ENCODE assay signal across 8 cellular contexts in the genomic region with DNA sequence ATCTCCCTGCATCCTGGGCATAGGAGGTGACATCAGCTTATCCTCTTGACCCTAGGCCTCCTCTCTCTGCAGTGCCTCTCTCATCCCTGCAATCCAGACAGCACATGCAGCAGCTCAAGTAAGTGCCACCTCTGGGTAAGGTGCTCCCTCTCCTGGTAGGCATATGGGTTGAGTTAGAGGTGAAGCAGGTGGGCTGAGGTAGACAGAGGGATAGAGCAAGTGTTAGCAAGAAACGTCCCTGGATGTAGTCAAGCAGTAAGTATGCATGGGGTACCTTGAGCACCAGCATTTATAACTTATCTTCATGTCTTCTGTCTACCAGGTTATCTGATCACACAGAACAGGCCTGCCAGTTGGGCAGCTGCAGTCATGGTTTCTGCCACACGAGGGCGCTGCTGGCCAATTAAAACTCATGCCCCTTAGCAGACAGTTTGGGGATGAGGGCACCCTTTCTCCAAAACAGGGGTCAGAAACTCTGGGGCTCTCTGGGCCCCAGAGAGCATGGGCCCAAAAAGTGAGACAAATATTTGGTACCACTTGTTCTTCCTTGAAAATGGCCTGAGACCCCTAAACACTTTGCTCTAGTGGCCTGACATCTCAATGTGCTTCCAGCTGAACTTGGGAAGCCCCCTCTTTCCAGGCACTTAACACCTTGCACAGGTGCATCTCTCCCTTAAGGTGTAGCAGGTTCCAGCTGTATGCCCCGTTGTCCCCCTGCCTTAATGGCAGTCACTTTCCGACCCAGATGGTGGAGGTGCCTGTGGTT. TPM values are rescaled to one million over a fixed set of nuclear protein-coding genes. Genes with fewer than 3 reads are reported as not detected.
DNase-seq lines count a peak whose midpoint lies in the region; ATAC-seq, FAIRE-seq and TF ChIP-seq lines count a peak whose summit lies in the region.

No MANE protein-coding gene starts in this region.

- FAIRE-seq in pancreas (lab: Jason Lieb, UNC): no peak

- in situ Hi-C loops in transverse colon (cut with MboI; ENCODE audit: low pct_ligation_motif_present in 1 of 4, low pct_unique_long_range_greater_than_20kb in 1 of 4, low sequenced_read_pairs in 3 of 4): no loop called here

- TF ChIP-seq POLR2A in transverse colon (IDR thresholded peaks at IDR 0.05): no peak

- peaks cover 12% of the 10 kb centered on the region for H3K36me3 ChIP-seq in BJ (ENCODE audit: control insufficient read depth, insufficient read depth, low read length)
- peaks cover 17 to 61% of the 10 kb centered on the region in 2 experiments for H3K36me3 ChIP-seq in HEK293 (ENCODE audit: control insufficient read depth in 2 of 2, insufficient read depth in 1 of 2, low read length in 2 of 2)
- H3K36me3 ChIP-seq in pancreas: peaks cover 0 to 1% (median 0%) of the 10 kb centered on the region in 3 donors
- peaks cover 0 to 13% (median 0%) of the 10 kb centered on the region in 4 donors for H3K36me3 ChIP-seq in transverse colon

- TF ChIP-seq EP300 in transverse colon (IDR thresholded peaks at IDR 0.05; ENCODE audit: low read depth): no peak

- ATAC-seq in pancreas (peak; percentile 66 to 92 (median 82)), HG02623 (IDR thresholded peaks at IDR 0.05; ENCODE audit: unreplicated experiment) (no peak)

- H3K4me1 ChIP-seq in HEK293 (ENCODE audit: control insufficient read depth, insufficient read depth, low read length) (no peaks in the 10 kb centered on the region), pancreas (no peaks in the 10 kb centered on the region), transverse colon (no peaks in the 10 kb centered on the region)

- CTCF ChIA-PET in BJ (lab: Yijun Ruan, JAX): interaction anchor here (0.6 to 13.0 kb wide), 29 partner anchors 8 to 1900 kb away, joined by 3 to 193 read pairs (median 4); no protein-coding TSS in a partner anchor
- CTCF ChIA-PET in HEK293 (lab: Yijun Ruan, JAX): interaction anchor here (0.5 to 19.7 kb wide), 52 partner anchors 8 to 405 kb away, joined by 3 to 475 read pairs (median 4); a partner anchor contains a TSS

- H3K4me3 ChIP-seq in BJ (ENCODE audit: low read depth, low read length) (no peak overlapping the region), HEK293 (ENCODE audit: low read depth, low read length) (no peak overlapping the region), pancreas (no peak overlapping the region), transverse colon (no peak overlapping the region)

- TF ChIP-seq CTCF in BJ (IDR thresholded peaks at IDR 0.05; ENCODE audit: insufficient read depth, low read depth, low read length) (peak; percentile 88), HEK293 (tag by site-specific recombination; IDR thresholded peaks at IDR 0.05) (peak; percentile 95), pancreas (IDR thresholded peaks at IDR 0.05) (peak; percentile 90 to 91 (median 90)), transverse colon (IDR thresholded peaks at IDR 0.05) (peak; percentile 84 to 93 (median 88))

- no peak overlapping the region for H3K27ac ChIP-seq in HEK293 (ENCODE audit: extremely low read depth, low read depth, low read length)
- H3K27ac ChIP-seq in pancreas: no peak overlapping the region
- no peak overlapping the region for H3K27ac ChIP-seq in transverse colon

- H3K9me3 ChIP-seq in HEK293 (ENCODE audit: control insufficient read depth, insufficient read depth, low read depth, low read length) (no peaks in the 10 kb centered on the region), pancreas (no peaks in the 10 kb centered on the region), transverse colon (no peaks in the 10 kb centered on the region)

- intact Hi-C loops in pancreas (cut with DNase I): loop anchor here in 1 of 3 donors (2.0 kb wide), 1 partner anchor 79 kb away; a partner anchor contains a TSS
- intact Hi-C loops in transverse colon (cut with DNase I; ENCODE audit: low total_unique reads): loop anchor here (10.0 kb wide), 1 partner anchor 197 kb away; no protein-coding TSS in a partner anchor

- POLR2A ChIA-PET in BJ (lab: Charles Lee) (no interaction called here), HEK293 (lab: Yijun Ruan, JAX) (interaction anchor here (1.3 kb wide), 1 partner anchor 207 kb away, joined by 4 read pairs; no protein-coding TSS in a partner anchor)

- H3K27me3 ChIP-seq in BJ (ENCODE audit: control insufficient read depth, insufficient read depth, low read length) (no peaks in the 10 kb centered on the region), pancreas (no peaks in the 10 kb centered on the region), transverse colon (no peaks in the 10 kb centered on the region)

- DNase-seq in BJ (ENCODE audit: low read depth): no peak
- DNase-seq in RKO (ENCODE audit: low spot score): peak; percentile 46
- peak; percentile 59 for DNase-seq in activated T-helper 9 cell treated with anti-CD3 and anti-CD28 coated beads, Interleukin-2, amount 50 U/mL, for 16 hours (ENCODE audit: low read depth)
- DNase-seq in foreskin melanocyte: peak; percentile 28
- DNase-seq in pancreas: peak in 5 of 6 donors; percentile 18 to 89 (median 64)
- DNase-seq in transverse colon: peak; percentile 68

- 32 to 35% methylated on average over 5 of the region's 5 CpGs for WGBS in pancreas, 2 donors
- 35 to 40% methylated on average over 1 to 5 of the region's 5 CpGs for WGBS in transverse colon (ENCODE audit: low coverage in 1 of 2), 2 donors

TF ChIP-seq in HEK293, 187 proteins besides CTCF, POLR2A, EP300 and RAD21 (continues in another document):
- no peak; the same call in 1 of the 2 replicates for TF ChIP-seq ZNF394 (tag by site-specific recombination; IDR thresholded peaks at IDR 0.05; ENCODE audit: borderline replicate concordance)
- 0 out of 2 replicates have a peak, but pooled peaks have one; percentile 19 for TF ChIP-seq KLF8 (tag by site-specific recombination; IDR thresholded peaks at IDR 0.05)
- peak; percentile 25; the same call in 1 of the 2 replicates for TF ChIP-seq ZBTB17 (tag by site-specific recombination; IDR thresholded peaks at IDR 0.05)
- no peak for TF ChIP-seq BCL11A (tag by site-specific recombination; IDR thresholded peaks at IDR 0.05; ENCODE audit: low read depth)
- TF ChIP-seq, protein P1, sequence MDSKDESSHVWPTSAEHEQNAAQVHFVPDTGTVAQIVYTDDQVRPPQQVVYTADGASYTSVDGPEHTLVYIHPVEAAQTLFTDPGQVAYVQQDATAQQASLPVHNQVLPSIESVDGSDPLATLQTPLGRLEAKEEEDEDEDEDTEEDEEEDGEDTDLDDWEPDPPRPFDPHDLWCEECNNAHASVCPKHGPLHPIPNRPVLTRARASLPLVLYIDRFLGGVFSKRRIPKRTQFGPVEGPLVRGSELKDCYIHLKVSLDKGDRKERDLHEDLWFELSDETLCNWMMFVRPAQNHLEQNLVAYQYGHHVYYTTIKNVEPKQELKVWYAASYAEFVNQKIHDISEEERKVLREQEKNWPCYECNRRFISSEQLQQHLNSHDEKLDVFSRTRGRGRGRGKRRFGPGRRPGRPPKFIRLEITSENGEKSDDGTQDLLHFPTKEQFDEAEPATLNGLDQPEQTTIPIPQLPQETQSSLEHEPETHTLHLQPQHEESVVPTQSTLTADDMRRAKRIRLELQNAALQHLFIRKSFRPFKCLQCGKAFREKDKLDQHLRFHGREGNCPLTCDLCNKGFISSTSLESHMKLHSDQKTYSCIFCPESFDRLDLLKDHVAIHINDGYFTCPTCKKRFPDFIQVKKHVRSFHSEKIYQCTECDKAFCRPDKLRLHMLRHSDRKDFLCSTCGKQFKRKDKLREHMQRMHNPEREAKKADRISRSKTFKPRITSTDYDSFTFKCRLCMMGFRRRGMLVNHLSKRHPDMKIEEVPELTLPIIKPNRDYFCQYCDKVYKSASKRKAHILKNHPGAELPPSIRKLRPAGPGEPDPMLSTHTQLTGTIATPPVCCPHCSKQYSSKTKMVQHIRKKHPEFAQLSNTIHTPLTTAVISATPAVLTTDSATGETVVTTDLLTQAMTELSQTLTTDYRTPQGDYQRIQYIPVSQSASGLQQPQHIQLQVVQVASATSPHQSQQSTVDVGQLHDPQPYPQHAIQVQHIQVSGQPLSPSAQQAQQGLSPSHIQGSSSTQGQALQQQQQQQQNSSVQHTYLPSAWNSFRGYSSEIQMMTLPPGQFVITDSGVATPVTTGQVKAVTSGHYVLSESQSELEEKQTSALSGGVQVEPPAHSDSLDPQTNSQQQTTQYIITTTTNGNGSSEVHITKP (tag by site-specific recombination; IDR thresholded peaks at IDR 0.05): peak; percentile 71
- TF ChIP-seq, protein P2, sequence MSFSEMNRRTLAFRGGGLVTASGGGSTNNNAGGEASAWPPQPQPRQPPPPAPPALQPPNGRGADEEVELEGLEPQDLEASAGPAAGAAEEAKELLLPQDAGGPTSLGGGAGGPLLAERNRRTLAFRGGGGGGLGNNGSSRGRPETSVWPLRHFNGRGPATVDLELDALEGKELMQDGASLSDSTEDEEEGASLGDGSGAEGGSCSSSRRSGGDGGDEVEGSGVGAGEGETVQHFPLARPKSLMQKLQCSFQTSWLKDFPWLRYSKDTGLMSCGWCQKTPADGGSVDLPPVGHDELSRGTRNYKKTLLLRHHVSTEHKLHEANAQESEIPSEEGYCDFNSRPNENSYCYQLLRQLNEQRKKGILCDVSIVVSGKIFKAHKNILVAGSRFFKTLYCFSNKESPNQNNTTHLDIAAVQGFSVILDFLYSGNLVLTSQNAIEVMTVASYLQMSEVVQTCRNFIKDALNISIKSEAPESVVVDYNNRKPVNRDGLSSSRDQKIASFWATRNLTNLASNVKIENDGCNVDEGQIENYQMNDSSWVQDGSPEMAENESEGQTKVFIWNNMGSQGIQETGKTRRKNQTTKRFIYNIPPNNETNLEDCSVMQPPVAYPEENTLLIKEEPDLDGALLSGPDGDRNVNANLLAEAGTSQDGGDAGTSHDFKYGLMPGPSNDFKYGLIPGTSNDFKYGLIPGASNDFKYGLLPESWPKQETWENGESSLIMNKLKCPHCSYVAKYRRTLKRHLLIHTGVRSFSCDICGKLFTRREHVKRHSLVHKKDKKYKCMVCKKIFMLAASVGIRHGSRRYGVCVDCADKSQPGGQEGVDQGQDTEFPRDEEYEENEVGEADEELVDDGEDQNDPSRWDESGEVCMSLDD (tag by site-specific recombination; IDR thresholded peaks at IDR 0.05): 0 out of 2 replicates have a peak, but pooled peaks have one; percentile 13
- TF ChIP-seq GLIS1 (tag by site-specific recombination; IDR thresholded peaks at IDR 0.05): 0 out of 2 replicates have a peak, but pooled peaks have one; percentile 11
- TF ChIP-seq ZSCAN16 (tag by site-specific recombination; IDR thresholded peaks at IDR 0.05): no peak

RNA-seq across cellular contexts. Expression of a gene that starts 59.8 kb away (rescaled TPM):
- polyA plus RNA-seq in BJ (2011; rRNA removed) (not detected in 2 replicates), pancreas (under 1 TPM in 1 of 2 donors, not detected in 1; 0.04 TPM)
- not detected in 2 replicates for polyA minus RNA-seq in BJ (2011; rRNA and poly(A)+ RNA removed)
- total RNA-seq in pancreas (not detected), transverse colon (not detected)
